30 cellular contexts compared by ENCODE assay signal in the genomic region with DNA sequence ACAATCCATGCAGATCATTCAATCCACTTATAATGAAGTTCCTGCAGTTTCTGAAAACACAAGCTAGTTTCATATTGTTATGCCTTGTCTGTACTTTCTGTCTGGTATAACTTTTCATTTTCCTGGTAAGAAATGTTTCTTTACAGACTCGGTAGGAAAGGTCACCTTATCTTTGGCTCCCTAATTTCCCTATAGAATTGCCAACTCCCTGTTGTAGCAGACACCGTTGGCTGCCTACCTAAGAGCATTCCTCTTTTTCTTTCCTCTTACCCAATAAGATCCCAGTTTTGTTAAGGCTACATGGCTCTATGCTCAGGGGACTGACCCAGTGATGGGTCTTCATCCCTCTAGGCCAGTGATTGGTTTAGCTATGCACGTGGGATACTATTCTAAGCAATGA. TPM values are rescaled to one million over a fixed set of nuclear protein-coding genes. Genes with fewer than 3 reads are reported as not detected.
"Had no signal": no experiment of that assay in that cellular context is flagged by ENCODE, and none has a peak within 500 bp of the region (broad histone marks: within the 10 kb centered on the region; RNA-seq: fewer than 3 reads in every experiment).

No MANE protein-coding gene starts in this region.

- H3K4me3 ChIP-seq: left ventricle myocardium inferior, lung, pancreas, prostate gland, skin epidermis, suprapubic skin, thoracic aorta, tibial artery, upper lobe of right lung had no signal

- H3K9me3 Mint-ChIP-seq: immature natural killer cell; mesothelial cell of epicardium; naive thymus-derived CD4-positive, alpha-beta T cell; natural killer cell treated with Interleukin-12 subunit alpha and Interleukin-12 subunit beta and Interleukin-15 and Interleukin-18, amount 100 ng/mL, for 72 hours; stimulated activated naive B cell treated with anti-CD40 and anti-IgM and Interleukin-4, amounts not matched to agents 10 μg/mL and 1 μg/mL and 100 μg/mL, for 72 hours had no signal

- H3K27ac ChIP-seq: left ventricle myocardium inferior, pancreas, prostate gland, suprapubic skin, thoracic aorta, tibial artery, upper lobe of right lung had no signal

- H3K27ac Mint-ChIP-seq: immature natural killer cell; mesothelial cell of epicardium; natural killer cell treated with Interleukin-12 subunit alpha and Interleukin-12 subunit beta and Interleukin-15 and Interleukin-18, amount 100 ng/mL, for 72 hours; stimulated activated naive B cell treated with anti-CD40 and anti-IgM and Interleukin-4, amounts not matched to agents 10 μg/mL and 1 μg/mL and 100 μg/mL, for 72 hours had no signal

- ATAC-seq: naive thymus-derived CD4-positive, alpha-beta T cell; natural killer cell treated with Interleukin-12 subunit alpha and Interleukin-12 subunit beta and Interleukin-15 and Interleukin-18, amount 100 ng/mL, for 72 hours; pancreas; right cardiac atrium; sciatic nerve; stimulated activated naive B cell treated with anti-CD40 and anti-IgM and Interleukin-4, amounts not matched to agents 10 μg/mL and 1 μg/mL and 100 μg/mL, for 72 hours; stimulated activated naive CD8-positive, alpha-beta T cell treated with anti-CD3 and anti-CD28 coated beads, Interleukin-15, Interleukin-2, amounts not matched to agents 100 U/mL and 50 U/mL, for 24 hours; upper lobe of right lung had no signal

- H3K4me1 Mint-ChIP-seq: immature natural killer cell; mesothelial cell of epicardium; stimulated activated naive B cell treated with anti-CD40 and anti-IgM and Interleukin-4, amounts not matched to agents 10 μg/mL and 1 μg/mL and 100 μg/mL, for 72 hours had no signal

- H3K36me3 Mint-ChIP-seq: immature natural killer cell; mesothelial cell of epicardium; natural killer cell treated with Interleukin-12 subunit alpha and Interleukin-12 subunit beta and Interleukin-15 and Interleukin-18, amount 100 ng/mL, for 72 hours; stimulated activated naive B cell treated with anti-CD40 and anti-IgM and Interleukin-4, amounts not matched to agents 10 μg/mL and 1 μg/mL and 100 μg/mL, for 72 hours had no signal

- H3K9me3 ChIP-seq: left ventricle myocardium inferior, pancreas, prostate gland, suprapubic skin, thoracic aorta, tibial artery, upper lobe of right lung had no signal

- H3K4me1 ChIP-seq: pancreas, prostate gland, upper lobe of right lung had no signal

- H3K4me3 Mint-ChIP-seq: immature natural killer cell; mesothelial cell of epicardium; natural killer cell treated with Interleukin-12 subunit alpha and Interleukin-12 subunit beta and Interleukin-15 and Interleukin-18, amount 100 ng/mL, for 72 hours; stimulated activated naive B cell treated with anti-CD40 and anti-IgM and Interleukin-4, amounts not matched to agents 10 μg/mL and 1 μg/mL and 100 μg/mL, for 72 hours had no signal

- FAIRE-seq: islet of Langerhans, kidney, pancreas, urothelium cell line had no signal

- DNase-seq: hypothalamus; immature natural killer cell; kidney; left ventricle myocardium inferior; mesendoderm; naive thymus-derived CD4-positive, alpha-beta T cell; pancreas; posterior cingulate gyrus; retina; right cardiac atrium; stimulated activated CD4-positive, alpha-beta T cell treated with anti-CD3 and anti-CD28 coated beads, Interleukin-12 subunit alpha, Interleukin-12 subunit beta, amount 100 ng/mL, for 4 hours; stimulated activated CD4-positive, alpha-beta T cell treated with anti-CD3 and anti-CD28 coated beads, Interleukin-15, amount 100 ng/mL, for 24 hours; stimulated activated CD4-positive, alpha-beta T cell treated with anti-CD3 and anti-CD28 coated beads, Interleukin-2, amount 100 ng/mL, for 24 hours; stimulated activated CD4-positive, alpha-beta T cell treated with anti-CD3 and anti-CD28 coated beads, Interleukin-4, amount 100 ng/mL, for 1 hour; stimulated activated naive B cell treated with anti-CD40 and anti-IgM and Interleukin-4, amounts not matched to agents 10 μg/mL and 1 μg/mL and 100 μg/mL, for 72 hours; stimulated activated naive CD8-positive, alpha-beta T cell treated with anti-CD3 and anti-CD28 coated beads, Interleukin-15, Interleukin-2, amounts not matched to agents 100 U/mL and 50 U/mL, for 24 hours; tibial artery; trophoblast cell; upper lobe of right lung had no signal

- H3K36me3 ChIP-seq: left ventricle myocardium inferior, pancreas, prostate gland, suprapubic skin, thoracic aorta, tibial artery, upper lobe of right lung had no signal

- H3K27me3 ChIP-seq: pancreas, suprapubic skin, tibial artery, upper lobe of right lung had no signal

RNA-seq across cellular contexts. Expression of gene ARHGEF37, which starts 6.2 kb away (rescaled TPM):
- total RNA-seq: mononuclear cell had no signal
